8 cellular contexts compared by ENCODE assay signal in the genomic region with DNA sequence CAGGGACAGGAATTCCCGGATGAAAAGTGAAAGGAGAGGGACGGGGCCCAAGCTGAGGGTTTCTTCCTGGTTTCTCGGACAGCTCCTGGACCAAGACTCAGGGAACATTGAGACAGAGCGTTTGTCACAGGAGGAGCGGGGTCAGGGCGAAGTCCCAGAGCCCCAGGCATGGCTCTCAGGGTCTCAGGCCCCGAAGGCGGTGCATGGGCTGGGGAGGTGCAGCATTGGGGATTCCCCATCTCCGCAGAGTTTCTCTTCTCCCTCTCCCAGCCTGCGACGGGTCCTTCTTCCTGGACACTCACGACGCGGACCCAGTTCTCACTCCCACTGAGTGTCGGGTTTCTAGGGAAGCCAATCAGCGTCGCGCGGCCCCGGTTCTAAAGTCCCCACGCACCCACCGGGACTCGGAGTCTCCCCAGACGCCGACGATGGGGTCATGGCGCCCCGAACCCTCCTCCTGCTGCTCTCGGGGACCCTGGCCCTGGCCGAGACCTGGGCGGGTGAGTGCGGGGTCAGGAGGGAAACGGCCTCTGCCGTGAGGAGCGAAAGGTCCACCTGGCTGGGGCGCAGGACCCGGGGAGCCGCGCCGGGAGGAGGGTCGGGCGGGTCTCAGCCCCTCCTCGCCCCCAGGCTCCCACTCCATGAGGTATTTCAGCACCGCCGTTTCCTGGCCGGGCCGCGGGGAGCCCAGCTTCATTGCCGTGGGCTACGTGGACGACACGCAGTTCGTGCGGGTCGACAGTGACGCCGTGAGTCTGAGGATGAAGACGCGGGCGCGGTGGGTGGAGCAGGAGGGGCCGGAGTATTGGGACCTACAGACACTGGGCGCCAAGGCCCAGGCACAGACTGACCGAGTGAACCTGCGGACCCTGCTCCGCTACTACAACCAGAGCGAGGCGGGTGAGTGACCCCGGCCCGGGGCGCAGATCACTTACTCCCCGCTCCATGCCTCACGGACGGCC. TPM values are rescaled to one million over a fixed set of nuclear protein-coding genes. Genes with fewer than 3 reads are reported as not detected.
DNase-seq lines count a peak whose midpoint lies in the region; ATAC-seq and TF ChIP-seq lines count a peak whose summit lies in the region.

No MANE protein-coding gene starts in this region.

- peak overlapping the region in 3 of 5 donors; percentile 63 to 70 (median 64) for H3K9ac ChIP-seq in subcutaneous abdominal adipose tissue (ENCODE audit: low read length in 5 of 5)

- intact Hi-C loops in dendritic cell treated with granulocyte-macrophage colony-stimulating factor and Interleukin-4, amounts not matched to agents 40 ng/mL and 50 ng/mL, for 4 days (cut with micrococcal nuclease), result no loop called here

- H3K27ac ChIP-seq in Peyer's patch (no peak overlapping the region), subcutaneous abdominal adipose tissue (ENCODE audit: low read depth, low read length) (no peak overlapping the region)

- H3K4me1 ChIP-seq in Peyer's patch (peaks cover 0 to 15% (median 6%) of the 10 kb centered on the region in 4 donors), subcutaneous abdominal adipose tissue (ENCODE audit: control insufficient read depth in 5 of 5, insufficient read depth in 5 of 5, low read length in 5 of 5) (peaks cover 0 to 21% (median 18%) of the 10 kb centered on the region in 5 donors)

- peak overlapping the region; percentile 79 for H3K4me3 Mint-ChIP-seq in dendritic cell treated with granulocyte-macrophage colony-stimulating factor and Interleukin-4, amounts not matched to agents 40 ng/mL and 50 ng/mL, for 4 days

- no peaks in the 10 kb centered on the region for H3K36me3 ChIP-seq in Peyer's patch
- peaks cover 0 to 4% (median 3%) of the 10 kb centered on the region in 5 donors for H3K36me3 ChIP-seq in subcutaneous abdominal adipose tissue (ENCODE audit: control insufficient read depth in 5 of 5, insufficient read depth in 5 of 5, low read length in 5 of 5)

- H3K9me3 ChIP-seq in Peyer's patch (no peaks in the 10 kb centered on the region), subcutaneous abdominal adipose tissue (ENCODE audit: control insufficient read depth in 5 of 5, low read length in 5 of 5) (no peaks in the 10 kb centered on the region)

- H3K36me3 Mint-ChIP-seq in dendritic cell treated with granulocyte-macrophage colony-stimulating factor and Interleukin-4, amounts not matched to agents 40 ng/mL and 50 ng/mL, for 4 days (ENCODE audit: low read depth), result peaks cover 6% of the 10 kb centered on the region

- H3K27me3 ChIP-seq in Peyer's patch (no peaks in the 10 kb centered on the region), subcutaneous abdominal adipose tissue (ENCODE audit: control insufficient read depth in 5 of 5, insufficient read depth in 4 of 5, low read length in 5 of 5) (peaks cover 4 to 23% (median 20%) of the 10 kb centered on the region in 5 donors)

- no peak for ATAC-seq in HG03469 (IDR thresholded peaks at IDR 0.05; ENCODE audit: unreplicated experiment)

- H3K4me1 Mint-ChIP-seq in dendritic cell treated with granulocyte-macrophage colony-stimulating factor and Interleukin-4, amounts not matched to agents 40 ng/mL and 50 ng/mL, for 4 days (ENCODE audit: low read depth), result peaks cover 19% of the 10 kb centered on the region

- peak overlapping the region; percentile 60 for H3K27ac Mint-ChIP-seq in dendritic cell treated with granulocyte-macrophage colony-stimulating factor and Interleukin-4, amounts not matched to agents 40 ng/mL and 50 ng/mL, for 4 days

- no peak for TF ChIP-seq CTCF in Peyer's patch (IDR thresholded peaks at IDR 0.05)

- peaks cover 55% of the 10 kb centered on the region for H3K27me3 Mint-ChIP-seq in dendritic cell treated with granulocyte-macrophage colony-stimulating factor and Interleukin-4, amounts not matched to agents 40 ng/mL and 50 ng/mL, for 4 days

- DNase-seq in AG08395 (ENCODE audit: low spot score) (peak; percentile 28), Peyer's patch (peak in 2 of 3 donors; percentile 55 to 64), medulla oblongata (ENCODE audit: extremely low spot score) (peak; percentile 40), pons (ENCODE audit: low spot score) (no peak), NCI-H2196 treated with DMSO at 0.1 percent for 48 hours (lab: John Stamatoyannopoulos, UW; ENCODE audit: unreplicated experiment) (no peak)

- H3K4me3 ChIP-seq in Peyer's patch (peak overlapping the region; percentile 44 to 56 (median 48)), subcutaneous abdominal adipose tissue (ENCODE audit: low read depth in 1 of 5, low read length in 5 of 5) (peak overlapping the region; percentile 54 to 78 (median 68))

- no peak for TF ChIP-seq POLR2A in Peyer's patch (IDR thresholded peaks at IDR 0.05)

- no peaks in the 10 kb centered on the region for H3K9me3 Mint-ChIP-seq in dendritic cell treated with granulocyte-macrophage colony-stimulating factor and Interleukin-4, amounts not matched to agents 40 ng/mL and 50 ng/mL, for 4 days

RNA-seq across cellular contexts. Expression of a gene that starts 54.6 kb away (rescaled TPM):
- 10 to 100 TPM; 22.8 to 33.8 (median 27.5) TPM for total RNA-seq in Peyer's patch

Comparison
In these comparisons a context has a peak if more than half of its experiments do, and no peak if none do; other contexts are left out.
1. DNase-seq: peak in AG08395 (single experiment), Peyer's patch (2 of 3) and medulla oblongata (single experiment); none in pons (single experiment) and NCI-H2196 treated with DMSO at 0.1 percent for 48 hours (single experiment).